Comparison of ENCODE assay signal across 1 cellular context in genomic region chr1:109619405-109619654, GRCh38.
A peak's percentile ranks its signal among the peaks of the same experiment; 100 is the strongest.
TF ChIP-seq lines count a peak whose summit lies in the region.

GNAT2 (minus strand) TSS chr1:109619616; CDS start chr1:109612870, 6,746 bp downstream.

TF ChIP-seq in K562, 482 proteins besides CTCF, POLR2A, EP300 and RAD21 (continued from another document and continues in another):
- no peak for TF ChIP-seq ZNF609 (CRISPR knock-in tag; IDR thresholded peaks at IDR 0.05; ENCODE audit: borderline replicate concordance)
- TF ChIP-seq CGGBP1 (CRISPR knock-in tag; IDR thresholded peaks at IDR 0.05) = no peak
- no peak for TF ChIP-seq MIER1 (IDR thresholded peaks at IDR 0.05; ENCODE audit: low read depth)
- TF ChIP-seq TRIM28 (IDR thresholded peaks at IDR 0.05) = no peak
- TF ChIP-seq ZNF224 (CRISPR knock-in tag; IDR thresholded peaks at IDR 0.05) = no peak
- TF ChIP-seq CEBPG (CRISPR knock-in tag; IDR thresholded peaks at IDR 0.05) = no peak
- TF ChIP-seq CEBPG (tag; conservative IDR thresholded peaks at IDR 0.05 in 1 of 2, IDR thresholded peaks at IDR 0.05 in 1 of 2) = no peak
- TF ChIP-seq ZNF583 (CRISPR knock-in tag; IDR thresholded peaks at IDR 0.05) = no peak
- no peak for TF ChIP-seq DACH1 (IDR thresholded peaks at IDR 0.05; ENCODE audit: partially characterized antibody)
- no peak for TF ChIP-seq CHD2 (IDR thresholded peaks at IDR 0.05; ENCODE audit: low read depth, low read length)
- TF ChIP-seq MAFF (IDR thresholded peaks at IDR 0.05; ENCODE audit: low read length) = no peak
- no peak for TF ChIP-seq ZNF311 (CRISPR knock-in tag; IDR thresholded peaks at IDR 0.05)
- no peak for TF ChIP-seq L3MBTL2 (IDR thresholded peaks at IDR 0.05)
- no peak for TF ChIP-seq ILF3 (IDR thresholded peaks at IDR 0.05; ENCODE audit: borderline replicate concordance)
- peak; percentile 82 for TF ChIP-seq HDAC2 (IDR thresholded peaks at IDR 0.05)
- no peak for TF ChIP-seq XRCC3 (IDR thresholded peaks at IDR 0.05)
- no peak for TF ChIP-seq MAX (CRISPR knock-in tag; IDR thresholded peaks at IDR 0.05)
- no peak for TF ChIP-seq CBX8 (IDR thresholded peaks at IDR 0.05; ENCODE audit: borderline replicate concordance, extremely low read depth, low read depth, low read length, poor library complexity, severe bottlenecking)
- TF ChIP-seq NR2F6 (CRISPR knock-in tag; IDR thresholded peaks at IDR 0.05) = no peak
- no peak for TF ChIP-seq ATF1 (CRISPR knock-in tag; IDR thresholded peaks at IDR 0.05)
- TF ChIP-seq ATF1 (tag; IDR thresholded peaks at IDR 0.05) = peak; percentile 75
- peak; percentile 69 for TF ChIP-seq BRD9 (IDR thresholded peaks at IDR 0.05; ENCODE audit: low read depth, partially characterized antibody)
- no peak for TF ChIP-seq CREM (IDR thresholded peaks at IDR 0.05; ENCODE audit: low read depth)
- 0 out of 2 replicates have a peak, but pooled peaks have one; percentile 17 for TF ChIP-seq CREB3 (tag; conservative IDR thresholded peaks at IDR 0.05; ENCODE audit: low read depth)
- 0 out of 2 replicates have a peak, but pooled peaks have one; percentile 0 for TF ChIP-seq HDAC8 (tag; IDR thresholded peaks at IDR 0.05)
- no peak for TF ChIP-seq ZNF3 (CRISPR knock-in tag; IDR thresholded peaks at IDR 0.05)
- TF ChIP-seq ZKSCAN1 (IDR thresholded peaks at IDR 0.05; ENCODE audit: low read depth, low read length) = no peak
- TF ChIP-seq PHB2 (IDR thresholded peaks at IDR 0.05; ENCODE audit: low read depth) = no peak
- TF ChIP-seq KDM4B (IDR thresholded peaks at IDR 0.05; ENCODE audit: borderline replicate concordance in 2 of 2, low read depth in 1 of 2) = no peak
- no peak for TF ChIP-seq RREB1 (CRISPR knock-in tag; IDR thresholded peaks at IDR 0.05)
- TF ChIP-seq CEBPB (tag; IDR thresholded peaks at IDR 0.05) = no peak
- TF ChIP-seq CC2D1A (IDR thresholded peaks at IDR 0.05) = 0 out of 2 replicates have a peak, but pooled peaks have one; percentile 15
- TF ChIP-seq ZNF263 (CRISPR knock-in tag; IDR thresholded peaks at IDR 0.05; ENCODE audit: borderline replicate concordance) = no peak
- no peak for TF ChIP-seq ZBTB26 (CRISPR knock-in tag; IDR thresholded peaks at IDR 0.05)
- TF ChIP-seq PYGO2 (tag; IDR thresholded peaks at IDR 0.05) = no peak; the same call in 1 of the 2 replicates
- TF ChIP-seq NR2C1 (IDR thresholded peaks at IDR 0.05) = no peak
- peak; percentile 57; the same call in 1 of the 2 replicates for TF ChIP-seq NR2C1 (tag; IDR thresholded peaks at IDR 0.05)
- peak; percentile 77; the same call in 1 of the 2 replicates for TF ChIP-seq ZNF592 (IDR thresholded peaks at IDR 0.05)
- TF ChIP-seq ZNF282 (CRISPR knock-in tag; IDR thresholded peaks at IDR 0.05) = no peak
- TF ChIP-seq CCAR2 (IDR thresholded peaks at IDR 0.05; ENCODE audit: low read depth, low read length) = no peak
- TF ChIP-seq SFPQ (IDR thresholded peaks at IDR 0.05; ENCODE audit: low read depth, low read length) = no peak
- peak; percentile 70; the same call in 1 of the 2 replicates for TF ChIP-seq NFRKB (IDR thresholded peaks at IDR 0.05; ENCODE audit: low read depth)
- TF ChIP-seq PHF20 (IDR thresholded peaks at IDR 0.05; ENCODE audit: partially characterized antibody) = peak; percentile 75
- no peak for TF ChIP-seq NR4A1 (CRISPR knock-in tag; IDR thresholded peaks at IDR 0.05)
- TF ChIP-seq NR4A1 (tag; IDR thresholded peaks at IDR 0.05) = peak; percentile 32; the same call in 1 of the 2 replicates
- no peak for TF ChIP-seq ETS1 (conservative IDR thresholded peaks at IDR 0.05; ENCODE audit: control insufficient read depth, low read depth, low read length)
- no peak for TF ChIP-seq IRF2 (CRISPR knock-in tag; IDR thresholded peaks at IDR 0.05)
